Comparison of ENCODE assay signal across 25 cellular contexts in genomic region chr9:126933334-126933980, GRCh38. TPM values are rescaled to one million over a fixed set of nuclear protein-coding genes. Genes with fewer than 3 reads are reported as not detected.
A peak's percentile ranks its signal among the peaks of the same experiment; 100 is the strongest.
DNase-seq lines count a peak whose midpoint lies in the region; ATAC-seq, FAIRE-seq and TF ChIP-seq lines count a peak whose summit lies in the region.
"Had no signal": no experiment of that assay in that cellular context is flagged by ENCODE, and none has a peak within 500 bp of the region (broad histone marks: within the 10 kb centered on the region; RNA-seq: fewer than 3 reads in every experiment).

No MANE protein-coding gene starts in this region.

- CTCF ChIA-PET in A549 (lab: Yijun Ruan, JAX) (interaction anchor here (0.9 to 1.9 kb wide), 3 partner anchors 7 to 266 kb away, joined by 3 to 8 read pairs (median 3); no protein-coding TSS in a partner anchor), HepG2 (lab: Yijun Ruan, JAX; ENCODE audit: low intra/inter-chr PET ratio, low total read pairs) (no interaction called here)

- no peak for TF ChIP-seq RAD21 in A549 (conservative IDR thresholded peaks at IDR 0.05 in 1 of 2, IDR thresholded peaks at IDR 0.05 in 1 of 2)
- no peak for TF ChIP-seq RAD21 in HepG2 (CRISPR knock-in tag; IDR thresholded peaks at IDR 0.05)

- 83% methylated on average over 11 of the region's 11 CpGs for WGBS in A549 (ENCODE audit: missing lambda C conversion rate)
- 77% methylated on average over 9 of the region's 11 CpGs for WGBS in HepG2 (ENCODE audit: low lambda C conversion rate)

- no peaks in the 10 kb centered on the region; the same call in 2 of the 3 replicates for H3K36me3 Mint-ChIP-seq in GM23338 (ENCODE audit: low read depth)
- H3K36me3 Mint-ChIP-seq: CD14-positive monocyte had no signal

- H3K4me2 ChIP-seq in A549 (no peak overlapping the region), GM23338 (no peak overlapping the region), HepG2 (ENCODE audit: low read depth, low read length) (no peak overlapping the region)

- H3K4me3 Mint-ChIP-seq in GM23338, result no peak overlapping the region
- H3K4me3 Mint-ChIP-seq: B cell, CD14-positive monocyte had no signal

- peaks cover 22% of the 10 kb centered on the region for H4K20me1 ChIP-seq in GM23338 (replicated peaks; ENCODE audit: insufficient read depth)
- no peaks in the 10 kb centered on the region for H4K20me1 ChIP-seq in HepG2 (ENCODE audit: insufficient read depth, low read length)

- no peaks in the 10 kb centered on the region for H3F3A ChIP-seq in GM23338 (replicated peaks; ENCODE audit: low read depth)

- H3K9me2 ChIP-seq in GM23338 (ENCODE audit: insufficient read depth), result 0 out of 2 replicates have a peak, but pooled peaks cover 6% of the 10 kb centered on the region

- H2AFZ ChIP-seq in GM23338, result no peak overlapping the region
- H2AFZ ChIP-seq in HepG2 (ENCODE audit: low read length), result no peak overlapping the region

- no peaks in the 10 kb centered on the region for H3K36me3 ChIP-seq in GM23338 (ENCODE audit: insufficient read depth)
- no peaks in the 10 kb centered on the region for H3K36me3 ChIP-seq in KOPT-K1 (ENCODE audit: insufficient read depth, low read length)
- no peaks in the 10 kb centered on the region for H3K36me3 ChIP-seq in HepG2 (replicated peaks in 1 of 2; ENCODE audit: control insufficient read depth in 1 of 2, insufficient read depth in 2 of 2, low read length in 2 of 2)
- no peaks in the 10 kb centered on the region for H3K36me3 ChIP-seq in tibial artery

- DNase-seq in A549 (ENCODE audit: low read depth in 1 of 2, low spot score in 1 of 2) (no peak), GM23338 (ENCODE audit: low spot score) (peak; percentile 45), HepG2 (ENCODE audit: low spot score) (no peak), tibial artery (no peak), dorsolateral prefrontal cortex (no peak)
- no peak for DNase-seq in stimulated activated naive CD8-positive, alpha-beta T cell treated with anti-CD3 and anti-CD28 coated beads, Interleukin-15, Interleukin-2, amounts not matched to agents 100 U/mL and 50 U/mL, for 24 hours
- DNase-seq: EL; GF-D8; HCEC 1CT; KG1; NCI-H1092 treated with DMSO at 0.1 percent for 48 hours; NCI-H1436 treated with DMSO at 0.1 percent for 48 hours; NCI-H1930; NCI-H226; NCI-H510A treated with DMSO at 0.1 percent for 48 hours; NCI-H748 treated with DMSO at 0.1 percent for 48 hours; NK-92 treated with Interleukin-12 subunit alpha and Interleukin-12 subunit beta, amount 100 ng/mL, for 24 hours; SHP77 treated with DMSO at 0.1 percent for 48 hours had no signal

- no peak for TF ChIP-seq EP300 in A549 (IDR thresholded peaks at IDR 0.05)
- no peak for TF ChIP-seq EP300 in HepG2 (IDR thresholded peaks at IDR 0.05; ENCODE audit: low read depth in 2 of 2, low read length in 2 of 2)
- TF ChIP-seq EP300 in HepG2 (CRISPR knock-in tag; IDR thresholded peaks at IDR 0.05; ENCODE audit: borderline replicate concordance), result no peak

- H3K9me3 Mint-ChIP-seq in GM23338, result no peaks in the 10 kb centered on the region

- H3K27ac ChIP-seq in A549 (no peak overlapping the region), GM23338 (ENCODE audit: low read depth) (no peak overlapping the region), KOPT-K1 (ENCODE audit: low read depth, low read length, poor library complexity, severe bottlenecking) (peak overlapping the region; percentile 100), HepG2 (ENCODE audit: extremely low read length, insufficient read depth, low read length) (no peak overlapping the region), tibial artery (no peak overlapping the region), dorsolateral prefrontal cortex (no peak overlapping the region)
- H3K27ac ChIP-seq: RWPE1, SK-N-MC had no signal

- H3K4me1 Mint-ChIP-seq in GM23338, result peaks cover 20% of the 10 kb centered on the region
- H3K4me1 Mint-ChIP-seq: B cell, CD14-positive monocyte had no signal

- H3K79me2 ChIP-seq in GM23338 (replicated peaks; ENCODE audit: insufficient read depth) (no peaks in the 10 kb centered on the region; the same call in 1 of the 2 replicates), HepG2 (ENCODE audit: insufficient read depth, low read length) (no peaks in the 10 kb centered on the region)

- H3K4me3 ChIP-seq in A549 (no peak overlapping the region), GM23338 (no peak overlapping the region), HepG2 (replicated peaks in 1 of 3; ENCODE audit: insufficient read depth in 1 of 3, low read depth in 2 of 3, low read length in 3 of 3) (no peak overlapping the region), tibial artery (no peak overlapping the region), dorsolateral prefrontal cortex (no peak overlapping the region)
- H3K4me3 ChIP-seq: SK-N-MC had no signal

- no peak overlapping the region for H3K9ac ChIP-seq in HepG2 (ENCODE audit: insufficient read depth, low read depth, low read length)

- in situ Hi-C loops in HepG2 (cut with HindIII; ENCODE audit: extremely low pct_ligation_motif_present, low pct_unique_long_range_greater_than_20kb), result no loop called here

- no peak overlapping the region for H3K27ac Mint-ChIP-seq in GM23338
- H3K27ac Mint-ChIP-seq: B cell had no signal

- no peaks in the 10 kb centered on the region for H3K4me1 ChIP-seq in A549
- H3K4me1 ChIP-seq in GM23338 (ENCODE audit: insufficient read depth), result peaks cover 10% of the 10 kb centered on the region
- peaks cover 10% of the 10 kb centered on the region for H3K4me1 ChIP-seq in HepG2 (ENCODE audit: insufficient read depth, low read length)
- H3K4me1 ChIP-seq in tibial artery, result no peaks in the 10 kb centered on the region

- FAIRE-seq in A549 (lab: Jason Lieb, UNC), result no peak
- no peak for FAIRE-seq in HepG2 (lab: Jason Lieb, UNC)
- FAIRE-seq: A204.1 had no signal

- BruUV-seq in HepG2 (replicated peaks; lab: Mats Ljungman, UMichigan), result no TSS peak

- H3K27me3 Mint-ChIP-seq in GM23338 (ENCODE audit: insufficient read depth, low read depth, poor library complexity), result peaks cover 7% of the 10 kb centered on the region
- H3K27me3 Mint-ChIP-seq: B cell had no signal

- ATAC-seq in A549 (peak; percentile 44 to 57; a peak in 4 of 6 replicates), GM23338 (peak; percentile 85), HepG2 (peak; percentile 59), GM21786 (IDR thresholded peaks at IDR 0.05; ENCODE audit: unreplicated experiment) (no peak)
- no peak for ATAC-seq in stimulated activated naive CD8-positive, alpha-beta T cell treated with anti-CD3 and anti-CD28 coated beads, Interleukin-15, Interleukin-2, amounts not matched to agents 100 U/mL and 50 U/mL, for 24 hours

- POLR2A ChIA-PET in A549 (lab: Yijun Ruan, JAX) (interaction anchor here (1.6 kb wide), 1 partner anchor 518 kb away, joined by 3 read pairs; no protein-coding TSS in a partner anchor), HepG2 (lab: Yijun Ruan, JAX) (no interaction called here)

- H3K27me3 ChIP-seq in GM23338 (ENCODE audit: insufficient read depth) (no peaks in the 10 kb centered on the region), HepG2 (ENCODE audit: control insufficient read depth in 1 of 2, insufficient read depth in 2 of 2, low read length in 2 of 2) (no peaks in the 10 kb centered on the region; a peak in 1 of 5 replicates), tibial artery (no peaks in the 10 kb centered on the region), dorsolateral prefrontal cortex (no peaks in the 10 kb centered on the region)

- no peak for TF ChIP-seq CTCF in A549 (IDR thresholded peaks at IDR 0.05)
- TF ChIP-seq CTCF in GM23338 (conservative IDR thresholded peaks at IDR 0.05; ENCODE audit: low read depth in 2 of 2), result 0 out of 4 replicates have a peak, but pooled peaks have one; percentile 13 to 16
- TF ChIP-seq CTCF in HepG2 (CRISPR knock-in tag; IDR thresholded peaks at IDR 0.05), result no peak
- no peak for TF ChIP-seq CTCF in tibial artery (IDR thresholded peaks at IDR 0.05)
- TF ChIP-seq CTCF in dorsolateral prefrontal cortex (IDR thresholded peaks at IDR 0.05 in 54 of 56, conservative IDR thresholded peaks at IDR 0.05 in 2 of 56; ENCODE audit: low read depth in 1 of 56, partially characterized antibody in 56 of 56), result no peak

- intact Hi-C loops in HepG2 (cut with micrococcal nuclease; ENCODE audit: unreplicated experiment) (no loop called here), tibial artery (cut with DNase I; ENCODE audit: low total_unique reads) (loop anchor here (5.0 kb wide), 1 partner anchor 1956 kb away; no protein-coding TSS in a partner anchor), dorsolateral prefrontal cortex (cut with DNase I) (no loop called here)

- no peak for TF ChIP-seq POLR2A in A549 (IDR thresholded peaks at IDR 0.05; ENCODE audit: low read length)
- no peak for TF ChIP-seq POLR2A in HepG2 (IDR thresholded peaks at IDR 0.05; ENCODE audit: insufficient read depth in 1 of 2, low read depth in 2 of 2, low read length in 2 of 2)

- no peaks in the 10 kb centered on the region for H3K9me3 ChIP-seq in A549
- peaks cover 5% of the 10 kb centered on the region for H3K9me3 ChIP-seq in KOPT-K1 (ENCODE audit: insufficient read depth, low read length, poor library complexity, severe bottlenecking)
- no peaks in the 10 kb centered on the region for H3K9me3 ChIP-seq in HepG2 (ENCODE audit: low read length)
- no peaks in the 10 kb centered on the region for H3K9me3 ChIP-seq in tibial artery

RNA-seq across cellular contexts. Expression of gene RALGPS1, which starts 18.9 kb away (rescaled TPM):
- polyA plus RNA-seq in A549 (2011; rRNA removed) (7.9 and 8.1 TPM in 2 replicates), A549 (2017; fragmentation: RNase III; extraction: RNeasy Plus Mini Kit Qiagen cat#74134 plus additional on column Dnase treatment) (3.0 to 5.0 TPM (median 3.9 TPM) in 3 replicates), GM23338 (2016; fragmentation: Nextera tagmentation; extraction: Ambion mirVana) (16.5 and 18.2 TPM in 2 replicates), HepG2 (2011; rRNA removed) (6.5 and 9.5 TPM in 2 replicates)
- polyA plus RNA-seq in A549 (2012; cell fraction: cytosol; rRNA removed), result 2.9 and 4.2 TPM in 2 replicates
- 7.9 and 11.2 TPM in 2 replicates for polyA plus RNA-seq in A549 (2012; cell fraction: nucleus; rRNA removed)
- polyA minus RNA-seq in A549 (2011; rRNA and poly(A)+ RNA removed), result 8.8 and 11.4 TPM in 2 replicates
- total RNA-seq in GM23338 (2014; rRNA removed; shearing (Covaris generic)), result 35.9 and 57.1 TPM in 2 replicates
- total RNA-seq in HepG2 (2016; rRNA removed; fragmentation: Illumina TruSeq; extraction: Trizol) (2.2 and 3.7 TPM in 2 replicates), dorsolateral prefrontal cortex (10 to 100 TPM; 49.6 to 99.1 (median 71.8) TPM)
- 2.5 and 3.0 TPM in 2 replicates for total RNA-seq in HepG2 (2016; cell fraction: cytosol; rRNA removed; fragmentation: Illumina TruSeq; extraction: Trizol; ENCODE audit: low read depth)
- total RNA-seq in HepG2 (2016; cell fraction: insoluble cytoplasmic fraction; rRNA removed; fragmentation: Illumina TruSeq; extraction: Trizol), result 3.1 and 4.0 TPM in 2 replicates
- 4.9 and 5.0 TPM in 2 replicates for total RNA-seq in HepG2 (2016; cell fraction: membrane; rRNA removed; fragmentation: Illumina TruSeq; extraction: Trizol)
- 7.5 and 9.4 TPM in 2 replicates for total RNA-seq in HepG2 (2016; cell fraction: nucleus; rRNA removed; fragmentation: Illumina TruSeq; extraction: Trizol)
- polyA plus RNA-seq in HepG2 (2011; cell fraction: cytosol; rRNA removed), result 3.0 and 5.8 TPM in 2 replicates
- 26.3 and 34.5 TPM in 2 replicates for polyA plus RNA-seq in HepG2 (2011; cell fraction: nucleus; rRNA removed)
- 11.9 and 13.3 TPM in 2 replicates for polyA plus RNA-seq in HepG2 (2012)
- polyA plus RNA-seq in HepG2 (2016; cell fraction: cytosol; fragmentation: Illumina TruSeq; extraction: Trizol; ENCODE audit: low read depth), result 2.9 and 3.7 TPM in 2 replicates
- 2.8 and 3.2 TPM in 2 replicates for polyA plus RNA-seq in HepG2 (2016; cell fraction: insoluble cytoplasmic fraction; fragmentation: Illumina TruSeq; extraction: Trizol; ENCODE audit: low read depth)
- 3.1 and 4.4 TPM in 2 replicates for polyA plus RNA-seq in HepG2 (2016; cell fraction: membrane; fragmentation: Illumina TruSeq; extraction: Trizol; ENCODE audit: low read depth)
- polyA plus RNA-seq in HepG2 (2016; cell fraction: nucleus; fragmentation: Illumina TruSeq; extraction: Trizol; ENCODE audit: insufficient read depth, low read depth), result 6.9 and 11.6 TPM in 2 replicates
- polyA minus RNA-seq in HepG2 (2011; rRNA and poly(A)+ RNA removed; ENCODE audit: low replicate concordance), result 7.3 and 9.6 TPM in 2 replicates
- polyA minus RNA-seq in HepG2 (2011; cell fraction: cytosol; rRNA and poly(A)+ RNA removed), result 2.6 and 3.3 TPM in 2 replicates
- 15.6 and 26.6 TPM in 2 replicates for polyA minus RNA-seq in HepG2 (2011; cell fraction: nucleus; rRNA and poly(A)+ RNA removed)

Comparison
In these comparisons a context has a peak if more than half of its experiments do, and no peak if none do; other contexts are left out.
1. ATAC-seq: peak in A549 (2 of 2), GM23338 (single experiment) and HepG2 (single experiment); none in GM21786 (single experiment) and stimulated activated naive CD8-positive, alpha-beta T cell treated with anti-CD3 and anti-CD28 coated beads, Interleukin-15, Interleukin-2, amounts not matched to agents 100 U/mL and 50 U/mL, for 24 hours (single experiment).
2. CTCF ChIP-seq: peak in GM23338 (2 of 2); none in A549 (single experiment), HepG2 (single experiment), tibial artery (0 of 2) and dorsolateral prefrontal cortex (0 of 56).